7 cellular contexts compared by ENCODE assay signal in the genomic region with DNA sequence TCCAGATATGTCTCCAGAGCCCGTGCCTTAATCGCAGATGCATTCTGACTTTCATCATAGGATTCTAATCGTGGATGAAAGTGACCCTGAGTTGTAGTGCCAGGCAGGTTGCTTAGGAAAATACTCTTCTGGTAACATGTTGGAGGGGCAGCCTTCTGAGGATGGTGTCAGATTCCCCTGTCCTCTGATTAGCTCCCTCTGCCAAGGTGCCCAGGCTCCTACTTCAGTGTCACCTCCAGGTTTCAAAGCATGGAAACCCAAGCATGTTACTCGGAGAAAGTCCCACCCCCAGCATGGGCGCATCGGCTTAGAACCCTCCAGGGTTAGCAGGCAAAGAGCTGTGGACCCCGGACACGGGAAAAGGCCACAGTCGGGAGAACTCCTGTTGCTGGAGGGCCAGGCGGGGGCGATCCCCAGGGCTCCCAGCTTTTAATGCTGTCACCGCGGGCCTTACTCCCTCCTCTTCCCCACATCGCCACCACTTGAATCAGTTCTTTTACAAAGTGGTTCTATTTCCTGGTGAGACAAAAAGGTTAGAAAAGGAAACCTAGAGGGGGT. TPM values are rescaled to one million over a fixed set of nuclear protein-coding genes. Genes with fewer than 3 reads are reported as not detected.
DNase-seq lines count a peak whose midpoint lies in the region; ATAC-seq and TF ChIP-seq lines count a peak whose summit lies in the region.

No MANE protein-coding gene starts in this region.

- no peaks in the 10 kb centered on the region for H3F3A ChIP-seq in Loucy (ENCODE audit: low read depth)

- H3K4me1 ChIP-seq in Loucy (ENCODE audit: insufficient read depth, low read length, poor library complexity, severe bottlenecking), result peaks cover 18% of the 10 kb centered on the region
- H3K4me1 ChIP-seq in testis, result peaks cover 12% of the 10 kb centered on the region

- H4K20me1 ChIP-seq in Loucy (ENCODE audit: insufficient read depth, low read length, poor library complexity, severe bottlenecking), result no peaks in the 10 kb centered on the region

- peak overlapping the region; percentile 87 for H3K4me2 ChIP-seq in Loucy (ENCODE audit: low read depth, low read length, poor library complexity, severe bottlenecking)

- H3K36me3 ChIP-seq in Loucy (ENCODE audit: insufficient read depth, low read length) (no peaks in the 10 kb centered on the region), kidney epithelial cell (ENCODE audit: control insufficient read depth, insufficient read depth, low read length) (peaks cover 1% of the 10 kb centered on the region), testis (ENCODE audit: low read depth, missing control alignments) (no peaks in the 10 kb centered on the region)

- H3K79me2 ChIP-seq in Loucy (ENCODE audit: insufficient read depth, low read length), result no peaks in the 10 kb centered on the region

- 10 to 12% methylated on average over 14 of the region's 14 CpGs for WGBS in testis, 2 donors

- TF ChIP-seq CTCF in Loucy (conservative IDR thresholded peaks at IDR 0.05; ENCODE audit: low read length), result no peak
- TF ChIP-seq CTCF in kidney epithelial cell (IDR thresholded peaks at IDR 0.05; ENCODE audit: insufficient read depth, low read length, poor library complexity, severe bottlenecking), result no peak
- TF ChIP-seq CTCF in testis (IDR thresholded peaks at IDR 0.05), result no peak

- DNase-seq in kidney epithelial cell (ENCODE audit: low read depth) (no peak), testis (peak; percentile 23), NCI-H1436 treated with DMSO at 0.1 percent for 48 hours (lab: John Stamatoyannopoulos, UW) (no peak)

- no peaks in the 10 kb centered on the region for H3K9me2 ChIP-seq in Loucy (replicated peaks; ENCODE audit: low read depth, low read length)

- no peaks in the 10 kb centered on the region for H3K9me3 ChIP-seq in Loucy (ENCODE audit: insufficient read depth, low read depth, low read length)
- H3K9me3 ChIP-seq in testis, result no peaks in the 10 kb centered on the region

- peak overlapping the region; percentile 83 for H3K4me3 ChIP-seq in Loucy (ENCODE audit: low read length, poor library complexity, severe bottlenecking)
- peak overlapping the region; percentile 42 for H3K4me3 ChIP-seq in kidney epithelial cell (ENCODE audit: low read depth, low read length)
- H3K4me3 ChIP-seq in testis, result peak overlapping the region; percentile 44 to 60

- peak overlapping the region; percentile 65 for H3K27ac ChIP-seq in angular gyrus (ENCODE audit: low read depth, low read length)
- peak overlapping the region in 1 of 2 donors; percentile 43 for H3K27ac ChIP-seq in testis

- H3K27me3 ChIP-seq in Loucy (ENCODE audit: insufficient read depth, low read length, poor library complexity, severe bottlenecking) (no peaks in the 10 kb centered on the region), kidney epithelial cell (ENCODE audit: control insufficient read depth, insufficient read depth, low read length) (no peaks in the 10 kb centered on the region), testis (no peaks in the 10 kb centered on the region)

- ATAC-seq in GM21447 (IDR thresholded peaks at IDR 0.05; ENCODE audit: unreplicated experiment) (peak; percentile 2), GM19452 (IDR thresholded peaks at IDR 0.05; ENCODE audit: unreplicated experiment) (no peak)

- TF ChIP-seq POLR2A in testis (IDR thresholded peaks at IDR 0.05), result no peak

- intact Hi-C loops in testis (cut with DNase I; ENCODE audit: low total_unique reads), result no loop called here

- H2AFZ ChIP-seq in Loucy (ENCODE audit: low read length), result peak overlapping the region; percentile 92

- peak overlapping the region; percentile 70 for H3K9ac ChIP-seq in Loucy (ENCODE audit: low read depth, low read length, poor library complexity, severe bottlenecking)

RNA-seq across cellular contexts. Expression of a gene that starts 44.5 kb away (rescaled TPM):
- total RNA-seq in kidney epithelial cell, result 80.3 and 83.2 TPM in 2 replicates
- total RNA-seq in testis, result 10 to 100 TPM; 10.7 to 12.8 TPM
- polyA plus RNA-seq in testis (ENCODE audit: insufficient read depth, low read depth, low replicate concordance), result 6.1 TPM
